In genomic region chr11:78416285-78417174, GRCh38 we compare ENCODE assay signal across 1 cellular context.
TF ChIP-seq lines count a peak whose summit lies in the region.

No MANE protein-coding gene starts in this region.

TF ChIP-seq in GM12878, 131 proteins besides CTCF, POLR2A, EP300 and RAD21 (continued from another document and continues in another):
- TF ChIP-seq, protein P1, sequence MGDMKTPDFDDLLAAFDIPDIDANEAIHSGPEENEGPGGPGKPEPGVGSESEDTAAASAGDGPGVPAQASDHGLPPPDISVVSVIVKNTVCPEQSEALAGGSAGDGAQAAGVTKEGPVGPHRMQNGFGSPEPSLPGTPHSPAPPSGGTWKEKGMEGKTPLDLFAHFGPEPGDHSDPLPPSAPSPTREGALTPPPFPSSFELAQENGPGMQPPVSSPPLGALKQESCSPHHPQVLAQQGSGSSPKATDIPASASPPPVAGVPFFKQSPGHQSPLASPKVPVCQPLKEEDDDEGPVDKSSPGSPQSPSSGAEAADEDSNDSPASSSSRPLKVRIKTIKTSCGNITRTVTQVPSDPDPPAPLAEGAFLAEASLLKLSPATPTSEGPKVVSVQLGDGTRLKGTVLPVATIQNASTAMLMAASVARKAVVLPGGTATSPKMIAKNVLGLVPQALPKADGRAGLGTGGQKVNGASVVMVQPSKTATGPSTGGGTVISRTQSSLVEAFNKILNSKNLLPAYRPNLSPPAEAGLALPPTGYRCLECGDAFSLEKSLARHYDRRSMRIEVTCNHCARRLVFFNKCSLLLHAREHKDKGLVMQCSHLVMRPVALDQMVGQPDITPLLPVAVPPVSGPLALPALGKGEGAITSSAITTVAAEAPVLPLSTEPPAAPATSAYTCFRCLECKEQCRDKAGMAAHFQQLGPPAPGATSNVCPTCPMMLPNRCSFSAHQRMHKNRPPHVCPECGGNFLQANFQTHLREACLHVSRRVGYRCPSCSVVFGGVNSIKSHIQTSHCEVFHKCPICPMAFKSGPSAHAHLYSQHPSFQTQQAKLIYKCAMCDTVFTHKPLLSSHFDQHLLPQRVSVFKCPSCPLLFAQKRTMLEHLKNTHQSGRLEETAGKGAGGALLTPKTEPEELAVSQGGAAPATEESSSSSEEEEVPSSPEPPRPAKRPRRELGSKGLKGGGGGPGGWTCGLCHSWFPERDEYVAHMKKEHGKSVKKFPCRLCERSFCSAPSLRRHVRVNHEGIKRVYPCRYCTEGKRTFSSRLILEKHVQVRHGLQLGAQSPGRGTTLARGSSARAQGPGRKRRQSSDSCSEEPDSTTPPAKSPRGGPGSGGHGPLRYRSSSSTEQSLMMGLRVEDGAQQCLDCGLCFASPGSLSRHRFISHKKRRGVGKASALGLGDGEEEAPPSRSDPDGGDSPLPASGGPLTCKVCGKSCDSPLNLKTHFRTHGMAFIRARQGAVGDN (IDR thresholded peaks at IDR 0.05), result no peak
- TF ChIP-seq SMC3 (IDR thresholded peaks at IDR 0.05; ENCODE audit: borderline replicate concordance, low read length), result peak; percentile 70
- peak; percentile 60 for TF ChIP-seq IKZF1 (conservative IDR thresholded peaks at IDR 0.05)
- no peak for TF ChIP-seq SUZ12 (IDR thresholded peaks at IDR 0.05; ENCODE audit: unreplicated experiment)
- peak; percentile 70; the same call in 1 of the 2 replicates for TF ChIP-seq ZNF207 (IDR thresholded peaks at IDR 0.05; ENCODE audit: borderline replicate concordance)
- TF ChIP-seq IRF4 (IDR thresholded peaks at IDR 0.05; ENCODE audit: low read depth, low read length), result no peak
- peak; percentile 46; the same call in 1 of the 2 replicates for TF ChIP-seq MXI1 (IDR thresholded peaks at IDR 0.05; ENCODE audit: low read depth, low read length)
- 0 out of 2 replicates have a peak, but pooled peaks have one; percentile 9 for TF ChIP-seq MEF2A (IDR thresholded peaks at IDR 0.05; ENCODE audit: insufficient read depth, low read depth, low read length)
- no peak for TF ChIP-seq WRNIP1 (IDR thresholded peaks at IDR 0.05; ENCODE audit: borderline replicate concordance, low read depth, low read length)
- no peak for TF ChIP-seq DPF2 (IDR thresholded peaks at IDR 0.05)
- peak; percentile 57 for TF ChIP-seq RELA (IDR thresholded peaks at IDR 0.05; ENCODE audit: borderline replicate concordance, partially characterized antibody)
- TF ChIP-seq, protein P2, sequence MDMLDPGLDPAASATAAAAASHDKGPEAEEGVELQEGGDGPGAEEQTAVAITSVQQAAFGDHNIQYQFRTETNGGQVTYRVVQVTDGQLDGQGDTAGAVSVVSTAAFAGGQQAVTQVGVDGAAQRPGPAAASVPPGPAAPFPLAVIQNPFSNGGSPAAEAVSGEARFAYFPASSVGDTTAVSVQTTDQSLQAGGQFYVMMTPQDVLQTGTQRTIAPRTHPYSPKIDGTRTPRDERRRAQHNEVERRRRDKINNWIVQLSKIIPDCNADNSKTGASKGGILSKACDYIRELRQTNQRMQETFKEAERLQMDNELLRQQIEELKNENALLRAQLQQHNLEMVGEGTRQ (IDR thresholded peaks at IDR 0.05; ENCODE audit: borderline replicate concordance, low read depth, low read length), result no peak
- TF ChIP-seq ZNF622 (IDR thresholded peaks at IDR 0.05), result no peak
- TF ChIP-seq POU2F2 (IDR thresholded peaks at IDR 0.05; ENCODE audit: borderline replicate concordance, low read depth, low read length), result peak; percentile 26; the same call in 1 of the 3 replicates
- no peak for TF ChIP-seq MTA3 (IDR thresholded peaks at IDR 0.05; ENCODE audit: borderline replicate concordance, low read length)
- 0 out of 2 replicates have a peak, but pooled peaks have one; percentile 48 for TF ChIP-seq SMARCA5 (IDR thresholded peaks at IDR 0.05)
- TF ChIP-seq KAT2A (conservative IDR thresholded peaks at IDR 0.05; ENCODE audit: control insufficient read depth, low read depth, low read length), result no peak
- TF ChIP-seq CBX3 (IDR thresholded peaks at IDR 0.05; ENCODE audit: borderline replicate concordance, low read depth), result no peak
- peak; percentile 45; the same call in 1 of the 2 replicates for TF ChIP-seq ATF7 (IDR thresholded peaks at IDR 0.05; ENCODE audit: low read depth)
- TF ChIP-seq MEF2B (IDR thresholded peaks at IDR 0.05; ENCODE audit: partially characterized antibody, poor library complexity, severe bottlenecking), result peak; percentile 46
- TF ChIP-seq ZBTB40 (IDR thresholded peaks at IDR 0.05; ENCODE audit: borderline replicate concordance), result no peak
- TF ChIP-seq MLLT1 (IDR thresholded peaks at IDR 0.05), result peak; percentile 49; the same call in 1 of the 2 replicates
- no peak for TF ChIP-seq FOS (IDR thresholded peaks at IDR 0.05; ENCODE audit: borderline replicate concordance, extremely low read depth, insufficient read length)
- TF ChIP-seq, protein P3, sequence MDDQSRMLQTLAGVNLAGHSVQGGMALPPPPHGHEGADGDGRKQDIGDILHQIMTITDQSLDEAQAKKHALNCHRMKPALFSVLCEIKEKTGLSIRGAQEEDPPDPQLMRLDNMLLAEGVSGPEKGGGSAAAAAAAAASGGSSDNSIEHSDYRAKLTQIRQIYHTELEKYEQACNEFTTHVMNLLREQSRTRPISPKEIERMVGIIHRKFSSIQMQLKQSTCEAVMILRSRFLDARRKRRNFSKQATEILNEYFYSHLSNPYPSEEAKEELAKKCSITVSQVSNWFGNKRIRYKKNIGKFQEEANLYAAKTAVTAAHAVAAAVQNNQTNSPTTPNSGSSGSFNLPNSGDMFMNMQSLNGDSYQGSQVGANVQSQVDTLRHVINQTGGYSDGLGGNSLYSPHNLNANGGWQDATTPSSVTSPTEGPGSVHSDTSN (IDR thresholded peaks at IDR 0.05; ENCODE audit: insufficient replicate concordance, low read depth, low read length), result no peak
- TF ChIP-seq, protein P4, sequence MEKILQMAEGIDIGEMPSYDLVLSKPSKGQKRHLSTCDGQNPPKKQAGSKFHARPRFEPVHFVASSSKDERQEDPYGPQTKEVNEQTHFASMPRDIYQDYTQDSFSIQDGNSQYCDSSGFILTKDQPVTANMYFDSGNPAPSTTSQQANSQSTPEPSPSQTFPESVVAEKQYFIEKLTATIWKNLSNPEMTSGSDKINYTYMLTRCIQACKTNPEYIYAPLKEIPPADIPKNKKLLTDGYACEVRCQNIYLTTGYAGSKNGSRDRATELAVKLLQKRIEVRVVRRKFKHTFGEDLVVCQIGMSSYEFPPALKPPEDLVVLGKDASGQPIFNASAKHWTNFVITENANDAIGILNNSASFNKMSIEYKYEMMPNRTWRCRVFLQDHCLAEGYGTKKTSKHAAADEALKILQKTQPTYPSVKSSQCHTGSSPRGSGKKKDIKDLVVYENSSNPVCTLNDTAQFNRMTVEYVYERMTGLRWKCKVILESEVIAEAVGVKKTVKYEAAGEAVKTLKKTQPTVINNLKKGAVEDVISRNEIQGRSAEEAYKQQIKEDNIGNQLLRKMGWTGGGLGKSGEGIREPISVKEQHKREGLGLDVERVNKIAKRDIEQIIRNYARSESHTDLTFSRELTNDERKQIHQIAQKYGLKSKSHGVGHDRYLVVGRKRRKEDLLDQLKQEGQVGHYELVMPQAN (conservative IDR thresholded peaks at IDR 0.05), result 0 out of 2 replicates have a peak, but pooled peaks have one; percentile 44
- TF ChIP-seq PML (IDR thresholded peaks at IDR 0.05; ENCODE audit: low read length), result no peak
- TF ChIP-seq TCF3 (IDR thresholded peaks at IDR 0.05; ENCODE audit: borderline replicate concordance, insufficient read depth, low read depth, low read length), result no peak
- no peak for TF ChIP-seq RFX5 (IDR thresholded peaks at IDR 0.05; ENCODE audit: low read depth, low read length)
- TF ChIP-seq MYC (IDR thresholded peaks at IDR 0.05; ENCODE audit: insufficient read depth, insufficient read length, insufficient replicate concordance, low read length, severe bottlenecking), result no peak
- TF ChIP-seq, protein P5, sequence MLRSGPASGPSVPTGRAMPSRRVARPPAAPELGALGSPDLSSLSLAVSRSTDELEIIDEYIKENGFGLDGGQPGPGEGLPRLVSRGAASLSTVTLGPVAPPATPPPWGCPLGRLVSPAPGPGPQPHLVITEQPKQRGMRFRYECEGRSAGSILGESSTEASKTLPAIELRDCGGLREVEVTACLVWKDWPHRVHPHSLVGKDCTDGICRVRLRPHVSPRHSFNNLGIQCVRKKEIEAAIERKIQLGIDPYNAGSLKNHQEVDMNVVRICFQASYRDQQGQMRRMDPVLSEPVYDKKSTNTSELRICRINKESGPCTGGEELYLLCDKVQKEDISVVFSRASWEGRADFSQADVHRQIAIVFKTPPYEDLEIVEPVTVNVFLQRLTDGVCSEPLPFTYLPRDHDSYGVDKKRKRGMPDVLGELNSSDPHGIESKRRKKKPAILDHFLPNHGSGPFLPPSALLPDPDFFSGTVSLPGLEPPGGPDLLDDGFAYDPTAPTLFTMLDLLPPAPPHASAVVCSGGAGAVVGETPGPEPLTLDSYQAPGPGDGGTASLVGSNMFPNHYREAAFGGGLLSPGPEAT (IDR thresholded peaks at IDR 0.05; ENCODE audit: low read depth), result peak; percentile 37; the same call in 1 of the 2 replicates
- no peak for TF ChIP-seq TAF1 (IDR thresholded peaks at IDR 0.05; ENCODE audit: borderline replicate concordance, low read depth, low read length)
- TF ChIP-seq CHD2 (IDR thresholded peaks at IDR 0.05; ENCODE audit: borderline replicate concordance, low read depth, low read length), result no peak
- no peak for TF ChIP-seq E4F1 (IDR thresholded peaks at IDR 0.05; ENCODE audit: borderline replicate concordance, partially characterized antibody)
- peak; percentile 66; the same call in 1 of the 2 replicates for TF ChIP-seq CREB1 (IDR thresholded peaks at IDR 0.05; ENCODE audit: low read depth)
- peak; percentile 72 for TF ChIP-seq CREM (IDR thresholded peaks at IDR 0.05; ENCODE audit: low read depth)
- no peak for TF ChIP-seq JUNB (IDR thresholded peaks at IDR 0.05)
- 0 out of 2 replicates have a peak, but pooled peaks have one; percentile 5 for TF ChIP-seq RUNX3 (IDR thresholded peaks at IDR 0.05; ENCODE audit: low read length)
- TF ChIP-seq SRF (IDR thresholded peaks at IDR 0.05; ENCODE audit: low read depth in 2 of 2, low read length in 2 of 2), result 0 out of 4 replicates have a peak, but pooled peaks of 1 of the 2 experiments have one; percentile 2
